ENCODE assay signal across 24 cellular contexts in the genomic region with DNA sequence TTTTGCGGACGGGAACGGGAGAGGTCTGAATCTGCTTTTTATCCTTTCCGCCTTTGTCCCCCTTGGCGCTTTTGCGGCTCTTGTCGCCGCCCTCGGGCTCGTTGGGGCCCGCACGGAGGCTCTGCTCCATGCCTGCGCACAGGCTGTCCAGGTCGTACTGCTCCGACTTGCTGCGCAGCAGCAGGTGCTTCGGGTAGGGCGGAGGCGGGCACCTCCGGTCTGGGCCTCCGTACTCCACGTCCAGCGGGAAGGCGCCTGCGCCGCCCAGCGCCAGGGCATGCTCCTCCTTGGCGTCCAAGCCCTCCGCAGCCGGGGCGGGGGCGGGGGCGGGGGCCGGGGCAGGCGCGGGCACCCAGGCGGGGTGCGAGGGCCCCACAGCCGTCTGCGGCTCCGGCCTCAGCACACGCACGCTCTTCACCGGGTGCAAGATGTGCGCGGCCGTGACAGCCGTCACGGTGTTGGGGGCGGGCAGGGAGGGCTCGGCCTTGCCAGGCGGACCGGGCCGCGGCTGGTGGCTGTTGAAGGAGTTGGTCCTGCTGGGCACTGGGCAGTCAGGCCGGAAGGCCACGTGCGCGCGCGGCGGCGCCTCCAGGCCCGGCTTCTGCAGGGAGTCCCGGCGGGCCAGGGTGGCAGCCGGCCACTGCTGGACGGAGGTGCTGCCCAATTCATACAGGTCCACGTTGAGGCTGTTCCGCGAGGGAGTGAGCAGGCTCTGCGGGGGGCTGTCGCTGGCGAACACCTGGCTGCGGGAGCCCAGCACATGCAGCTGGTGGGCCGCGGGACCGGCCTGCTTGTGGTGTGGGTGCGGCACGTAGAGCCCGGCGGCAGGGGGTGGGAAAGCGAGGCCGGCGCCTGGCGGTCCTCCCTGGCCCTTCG.
"Had no signal": no experiment of that assay in that cellular context is flagged by ENCODE, and none has a peak within 500 bp of the region (broad histone marks: within the 10 kb centered on the region; RNA-seq: fewer than 3 reads in every experiment).

No MANE protein-coding gene starts in this region.

- H3K4me1 ChIP-seq: colonic mucosa, foreskin keratinocyte, lower lobe of right lung, right lobe of liver, transverse colon had no signal

- ATAC-seq: foreskin keratinocyte; gastroesophageal sphincter; left lung; naive thymus-derived CD8-positive, alpha-beta T cell had no signal

- H3K36me3 ChIP-seq: colonic mucosa, ovary had no signal

- H3K27me3 Mint-ChIP-seq: dendritic cell treated with granulocyte-macrophage colony-stimulating factor and Interleukin-4, amounts not matched to agents 40 ng/mL and 50 ng/mL, for 4 days had no signal

- H3K27me3 ChIP-seq: colonic mucosa, esophagus muscularis mucosa, foreskin keratinocyte, gastroesophageal sphincter, heart left ventricle, hepatocyte, left lung, ovary, right lobe of liver, transverse colon had no signal

- H3K27ac Mint-ChIP-seq: dendritic cell treated with granulocyte-macrophage colony-stimulating factor and Interleukin-4, amounts not matched to agents 40 ng/mL and 50 ng/mL, for 4 days; naive thymus-derived CD8-positive, alpha-beta T cell had no signal

- H3K9me3 Mint-ChIP-seq: central memory CD8-positive, alpha-beta T cell; dendritic cell treated with granulocyte-macrophage colony-stimulating factor and Interleukin-4, amounts not matched to agents 40 ng/mL and 50 ng/mL, for 4 days; naive thymus-derived CD8-positive, alpha-beta T cell had no signal

- H3K4me3 ChIP-seq: colonic mucosa, esophagus muscularis mucosa, gastroesophageal sphincter, heart left ventricle, hepatocyte, left lung, lower lobe of right lung, ovary, psoas muscle, right lobe of liver, transverse colon had no signal

- H3K4me1 Mint-ChIP-seq: central memory CD8-positive, alpha-beta T cell had no signal

- H3K9me3 ChIP-seq: colonic mucosa, esophagus muscularis mucosa, gastroesophageal sphincter, heart left ventricle, left lung, lower lobe of right lung, ovary, psoas muscle, right lobe of liver, transverse colon had no signal

- H3K27ac ChIP-seq: colonic mucosa, foreskin keratinocyte, gastroesophageal sphincter, hepatocyte, left lung, lower lobe of right lung, ovary, psoas muscle, right lobe of liver, transverse colon had no signal

- H3K4me3 Mint-ChIP-seq: central memory CD8-positive, alpha-beta T cell; dendritic cell treated with granulocyte-macrophage colony-stimulating factor and Interleukin-4, amounts not matched to agents 40 ng/mL and 50 ng/mL, for 4 days; naive thymus-derived CD8-positive, alpha-beta T cell had no signal

- DNase-seq: colonic mucosa; effector CD8-positive, alpha-beta T cell; foreskin keratinocyte; heart left ventricle; left lung; lower lobe of right lung; naive thymus-derived CD8-positive, alpha-beta T cell; occipital lobe; ovary; posterior cingulate gyrus; psoas muscle; right lobe of liver; small intestine; stimulated activated CD4-positive, alpha-beta T cell treated with anti-CD3 and anti-CD28 coated beads, Interleukin-12 subunit alpha, Interleukin-12 subunit beta, amount 100 ng/mL, for 4 hours; stimulated activated CD4-positive, alpha-beta T cell treated with anti-CD3 and anti-CD28 coated beads, Interleukin-1b, Interleukin-23, amount 100 ng/mL, for 48 hours; stimulated activated CD4-positive, alpha-beta T cell treated with anti-CD3 and anti-CD28 coated beads, Interleukin-4, amount 100 ng/mL, for 1 hour; stimulated activated CD8-positive, alpha-beta memory T cell treated with anti-CD3 and anti-CD28 coated beads, Interleukin-4, amount 100 ng/mL, for 48 hours; stimulated activated naive CD4-positive, alpha-beta T cell treated with Interleukin-2 at 50 U/mL for 16 hours; transverse colon had no signal
